Comparison of ENCODE assay signal across 8 cellular contexts in genomic region chr3:126081618-126082333, GRCh38. TPM values are rescaled to one million over a fixed set of nuclear protein-coding genes. Genes with fewer than 3 reads are reported as not detected.
DNase-seq lines count a peak whose midpoint lies in the region; ATAC-seq and TF ChIP-seq lines count a peak whose summit lies in the region.

No MANE protein-coding gene starts in this region.

- no peaks in the 10 kb centered on the region for H3K27me3 ChIP-seq in suprapubic skin

- H3K36me3 ChIP-seq in suprapubic skin: peaks cover 8% of the 10 kb centered on the region

- CTCF ChIA-PET in RWPE1 (lab: Yijun Ruan, JAX): interaction anchor here (0.5 to 0.9 kb wide), 3 partner anchors 21 to 37 kb away, joined by 3 to 7 read pairs (median 3); no protein-coding TSS in a partner anchor

- peak overlapping the region; percentile 84 for H3K27ac ChIP-seq in RWPE1
- peak overlapping the region; percentile 54 for H3K27ac ChIP-seq in suprapubic skin

- TF ChIP-seq CTCF in RWPE1 (conservative IDR thresholded peaks at IDR 0.05; ENCODE audit: low read depth) (peak; percentile 36), fibroblast of mammary gland (conservative IDR thresholded peaks at IDR 0.05; ENCODE audit: control insufficient read depth, insufficient read depth, low read depth, low read length) (peak; percentile 42), suprapubic skin (IDR thresholded peaks at IDR 0.05) (peak in 1 of 2 donors; percentile 29)

- no peak for TF ChIP-seq EP300 in suprapubic skin (IDR thresholded peaks at IDR 0.05)

- POLR2A ChIA-PET in RWPE1 (lab: Yijun Ruan, JAX; ENCODE audit: low non-redundant PET): no interaction called here

- no peak for TF ChIP-seq POLR2A in suprapubic skin (IDR thresholded peaks at IDR 0.05)

- peaks cover 30% of the 10 kb centered on the region for H3K4me1 ChIP-seq in suprapubic skin

- no peaks in the 10 kb centered on the region for H3K9me3 ChIP-seq in suprapubic skin

- H3K4me3 ChIP-seq in fibroblast of mammary gland (ENCODE audit: control insufficient read depth, low read depth, low read length): no peak overlapping the region
- no peak overlapping the region for H3K4me3 ChIP-seq in suprapubic skin

- DNase-seq in A172 (ENCODE audit: low spot score) (peak; percentile 69), ELF-1 (ENCODE audit: low read depth, low spot score) (peak; percentile 18), RWPE1 (ENCODE audit: low spot score) (peak; percentile 75), fibroblast of mammary gland (ENCODE audit: low read depth) (peak; percentile 69), suprapubic skin (ENCODE audit: low spot score in 2 of 2) (no peak), GOT3 (lab: John Stamatoyannopoulos, UW) (no peak), NCI-H69 (lab: John Stamatoyannopoulos, UW) (no peak)

- ATAC-seq in GM21825 (IDR thresholded peaks at IDR 0.05; ENCODE audit: unreplicated experiment): no peak

- WGBS in suprapubic skin: 46% methylated on average over 8 of the region's 9 CpGs

RNA-seq across cellular contexts. Expression of gene SLC41A3, which starts 2.1 kb away (rescaled TPM):
- 40.9 and 42.3 TPM in 2 replicates for total RNA-seq in A172 (2014; rRNA removed; shearing (Covaris generic))
- total RNA-seq in suprapubic skin: 10 to 100 TPM; 32.3 to 51.3 (median 44.0) TPM

Comparison
In these comparisons a context has a peak if more than half of its experiments do, and no peak if none do; other contexts are left out.
1. DNase-seq: peak in A172 (single experiment), ELF-1 (single experiment), RWPE1 (single experiment) and fibroblast of mammary gland (single experiment); none in suprapubic skin (0 of 2), GOT3 (single experiment) and NCI-H69 (single experiment).